Comparison of ENCODE assay signal across 1 cellular context in genomic region chr9:122091682-122092592, GRCh38.
TF ChIP-seq lines count a peak whose summit lies in the region.

No MANE protein-coding gene starts in this region.

TF ChIP-seq in GM23338, 12 proteins besides CTCF, POLR2A, EP300 and RAD21 (continued from another document):
- TF ChIP-seq REST (IDR thresholded peaks at IDR 0.05; ENCODE audit: unreplicated experiment), result no peak
- no peak for TF ChIP-seq CREB1 (CRISPR knock-in tag; IDR thresholded peaks at IDR 0.05; ENCODE audit: low read depth)
- TF ChIP-seq POLR2AphosphoS5 (IDR thresholded peaks at IDR 0.05; ENCODE audit: low read depth), result no peak
- no peak for TF ChIP-seq EZH2phosphoT487 (IDR thresholded peaks at IDR 0.05; ENCODE audit: unreplicated experiment)
- no peak for TF ChIP-seq NANOG (IDR thresholded peaks at IDR 0.05; ENCODE audit: borderline replicate concordance)
- TF ChIP-seq ZNF114 (CRISPR knock-in tag; IDR thresholded peaks at IDR 0.05), result no peak
- no peak for TF ChIP-seq ZNF331 (CRISPR knock-in tag; IDR thresholded peaks at IDR 0.05; ENCODE audit: low read depth)
- no peak for TF ChIP-seq STAT1 (IDR thresholded peaks at IDR 0.05; ENCODE audit: unreplicated experiment)
